ENCODE assay signal across 28 cellular contexts in the genomic region with DNA sequence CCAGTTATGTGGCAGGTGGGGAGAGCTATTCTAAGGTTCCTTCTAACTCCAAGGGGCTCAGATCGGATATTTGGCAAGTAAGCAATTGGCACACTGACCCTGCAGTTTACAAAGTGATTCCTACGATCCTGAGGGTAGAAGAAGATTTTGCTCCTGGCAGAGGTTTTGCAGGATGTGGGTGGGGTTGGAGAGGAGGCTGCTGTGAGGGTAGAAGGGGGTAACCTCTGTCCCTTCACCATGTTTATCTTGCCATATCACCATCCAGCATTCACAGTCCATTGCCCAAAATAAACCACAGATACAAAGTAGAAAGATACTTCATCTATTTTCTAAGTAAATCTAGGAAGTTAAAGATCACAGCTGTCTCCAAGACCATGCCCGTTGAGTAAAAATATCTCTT. TPM values are rescaled to one million over a fixed set of nuclear protein-coding genes. Genes with fewer than 3 reads are reported as not detected.
DNase-seq lines count a peak whose midpoint lies in the region; ATAC-seq lines count a peak whose summit lies in the region.
"Had no signal": no experiment of that assay in that cellular context is flagged by ENCODE, and none has a peak within 500 bp of the region (broad histone marks: within the 10 kb centered on the region; RNA-seq: fewer than 3 reads in every experiment).

No MANE protein-coding gene starts in this region.

- H3K27me3 Mint-ChIP-seq in T-helper 17 cell, result no peaks in the 10 kb centered on the region
- H3K27me3 Mint-ChIP-seq in CD4-positive, alpha-beta memory T cell, result no peaks in the 10 kb centered on the region
- H3K27me3 Mint-ChIP-seq: activated B cell treated with CpG ODN at 0.5 μM for 24 hours had no signal

- no peak overlapping the region for H3K27ac ChIP-seq in right cardiac atrium (ENCODE audit: low read length)
- H3K27ac ChIP-seq in CD4-positive, alpha-beta memory T cell (ENCODE audit: low read depth, low read length), result no peak overlapping the region
- H3K27ac ChIP-seq: adrenal gland, body of pancreas, esophagus squamous epithelium, KMS-11, SK-N-MC, skin epidermis, upper lobe of left lung had no signal

- H3K27ac Mint-ChIP-seq in T-helper 17 cell, result peak overlapping the region; percentile 14
- peak overlapping the region in 1 of 7 donors; percentile 78 for H3K27ac Mint-ChIP-seq in CD4-positive, alpha-beta memory T cell
- H3K27ac Mint-ChIP-seq: activated B cell treated with CpG ODN at 0.5 μM for 24 hours had no signal

- H3K4me1 ChIP-seq in right cardiac atrium (ENCODE audit: control insufficient read depth, insufficient read depth, low read length), result peaks cover 2% of the 10 kb centered on the region
- peaks cover 47% of the 10 kb centered on the region for H3K4me1 ChIP-seq in CD4-positive, alpha-beta memory T cell (ENCODE audit: insufficient read depth, low read length)
- H3K4me1 ChIP-seq: adrenal gland had no signal

- no peaks in the 10 kb centered on the region for H3K36me3 Mint-ChIP-seq in T-helper 17 cell (ENCODE audit: low read depth)
- H3K36me3 Mint-ChIP-seq in CD4-positive, alpha-beta memory T cell, result no peaks in the 10 kb centered on the region

- peaks cover 29% of the 10 kb centered on the region for H3K4me1 Mint-ChIP-seq in T-helper 17 cell
- peaks cover 31 to 44% (median 36%) of the 10 kb centered on the region in 4 donors for H3K4me1 Mint-ChIP-seq in CD4-positive, alpha-beta memory T cell
- H3K4me1 Mint-ChIP-seq: activated B cell treated with CpG ODN at 0.5 μM for 24 hours had no signal

- POLR2A ChIA-PET in CD4-positive, alpha-beta memory T cell (lab: Charles Lee; ENCODE audit: partially characterized antibody), result no interaction called here

- intact Hi-C loops in right cardiac atrium (cut with DNase I), result no loop called here
- intact Hi-C loops in Right ventricle myocardium inferior (cut with DNase I), result no loop called here
- intact Hi-C loops in head of caudate nucleus (cut with DNase I), result no loop called here
- intact Hi-C loops in CD4-positive, alpha-beta memory T cell (cut with micrococcal nuclease), result no loop called here

- peak overlapping the region; percentile 19 for H3K4me3 Mint-ChIP-seq in T-helper 17 cell
- peak overlapping the region in 2 of 8 donors; percentile 14 to 54 for H3K4me3 Mint-ChIP-seq in CD4-positive, alpha-beta memory T cell
- H3K4me3 Mint-ChIP-seq: activated B cell treated with CpG ODN at 0.5 μM for 24 hours had no signal

- H3K36me3 ChIP-seq in CD4-positive, alpha-beta memory T cell (ENCODE audit: insufficient read depth, low read length), result no peaks in the 10 kb centered on the region
- H3K36me3 ChIP-seq: adrenal gland, esophagus squamous epithelium, upper lobe of left lung had no signal

- 39% methylated on average over 3 of the region's 3 CpGs for WGBS in right cardiac atrium

- H3K9me3 Mint-ChIP-seq in CD4-positive, alpha-beta memory T cell, result no peaks in the 10 kb centered on the region
- H3K9me3 Mint-ChIP-seq: activated B cell treated with CpG ODN at 0.5 μM for 24 hours had no signal

- no peak overlapping the region for H3K4me3 ChIP-seq in right cardiac atrium (ENCODE audit: low read length)
- H3K4me3 ChIP-seq in CD4-positive, alpha-beta memory T cell (ENCODE audit: low read length in 2 of 2), result no peak overlapping the region
- H3K4me3 ChIP-seq: adrenal gland, body of pancreas, esophagus squamous epithelium, SK-N-MC, skin epidermis, upper lobe of left lung had no signal

- no peak for DNase-seq in right cardiac atrium
- no peak for DNase-seq in Right ventricle myocardium inferior (ENCODE audit: missing footprints)
- DNase-seq in T-helper 17 cell, result no peak
- DNase-seq in left kidney (ENCODE audit: low read depth, low spot score), result peak; percentile 64
- no peak for DNase-seq in head of caudate nucleus
- DNase-seq in CD4-positive, alpha-beta memory T cell, result no peak
- DNase-seq in globus pallidus (ENCODE audit: low spot score), result no peak
- DNase-seq: activated B cell treated with CpG ODN at 0.5 μM for 24 hours; activated CD4-positive, alpha-beta T cell treated with anti-CD3 and anti-CD28 coated beads, Interleukin-2, amount 50 U/mL, for 4 hours; activated effector memory CD4-positive, alpha-beta T cell treated with anti-CD3 and anti-CD28 coated beads, Interleukin-2, amount 50 U/mL, for 16 hours; activated T-cell treated with anti-CD3 and anti-CD28 coated beads for 4 hours; adrenal gland; body of pancreas; C1 segment of cervical spinal cord; esophagus squamous epithelium; foreskin melanocyte; mesenchymal stem cell; NCI-H1436; NCI-H446 treated with DMSO at 0.1 percent for 48 hours; NCI-H82; stimulated activated CD4-positive, alpha-beta T cell treated with anti-CD3 and anti-CD28 coated beads, Interleukin-2, amount 100 ng/mL, for 24 hours; upper lobe of left lung had no signal

- no peaks in the 10 kb centered on the region for H3K27me3 ChIP-seq in right cardiac atrium (ENCODE audit: control insufficient read depth, insufficient read depth)
- H3K27me3 ChIP-seq in CD4-positive, alpha-beta memory T cell (ENCODE audit: insufficient read depth, low read length), result no peaks in the 10 kb centered on the region
- H3K27me3 ChIP-seq: adrenal gland, body of pancreas, esophagus squamous epithelium, upper lobe of left lung had no signal

- CTCF ChIA-PET in CD4-positive, alpha-beta memory T cell (lab: Charles Lee; ENCODE audit: partially characterized antibody), result no interaction called here

- ATAC-seq in right cardiac atrium, result peak; percentile 34 to 38
- ATAC-seq in Right ventricle myocardium inferior, result no peak
- ATAC-seq in T-helper 17 cell, result no peak
- ATAC-seq: body of pancreas, HCT116, left lobe of liver had no signal

- H3K9me3 ChIP-seq in right cardiac atrium (ENCODE audit: control insufficient read depth, low read length) (no peaks in the 10 kb centered on the region), T-helper 17 cell (ENCODE audit: control insufficient read depth, low read length, poor library complexity, severe bottlenecking) (no peaks in the 10 kb centered on the region)
- no peaks in the 10 kb centered on the region for H3K9me3 ChIP-seq in CD4-positive, alpha-beta memory T cell (ENCODE audit: control insufficient read depth in 1 of 2, low read length in 2 of 2)
- H3K9me3 ChIP-seq: adrenal gland, body of pancreas, esophagus squamous epithelium, upper lobe of left lung had no signal

RNA-seq across cellular contexts. Expression of a gene that starts 51.5 kb away (rescaled TPM):
- total RNA-seq in right cardiac atrium (1 to 10 TPM in 1 of 4 donors, under 1 TPM in 3; 0.77 to 1.1 (median 0.91) TPM), Right ventricle myocardium inferior (0.70 TPM), T-helper 17 cell (1 to 10 TPM; 1.0 to 3.2 TPM)
- 0.61 TPM for polyA plus RNA-seq in right cardiac atrium
- under 1 TPM in 1 of 2 experiments, not detected in 1; 0.41 TPM for total RNA-seq in CD4-positive, alpha-beta memory T cell
- 1 to 10 TPM in 1 of 2 donors, under 1 TPM in 1; 0.25 to 2.4 TPM for polyA plus RNA-seq in CD4-positive, alpha-beta memory T cell
- total RNA-seq: activated B cell treated with CpG ODN at 0.5 μM for 24 hours, RPMI7951 had no signal

Comparison
In these comparisons a context has a peak if more than half of its experiments do, and no peak if none do; other contexts are left out.
1. ATAC-seq: peak in right cardiac atrium (2 of 2); none in Right ventricle myocardium inferior (single experiment) and T-helper 17 cell (single experiment).